Comparison of ENCODE assay signal across 1 cellular context in the genomic region with DNA sequence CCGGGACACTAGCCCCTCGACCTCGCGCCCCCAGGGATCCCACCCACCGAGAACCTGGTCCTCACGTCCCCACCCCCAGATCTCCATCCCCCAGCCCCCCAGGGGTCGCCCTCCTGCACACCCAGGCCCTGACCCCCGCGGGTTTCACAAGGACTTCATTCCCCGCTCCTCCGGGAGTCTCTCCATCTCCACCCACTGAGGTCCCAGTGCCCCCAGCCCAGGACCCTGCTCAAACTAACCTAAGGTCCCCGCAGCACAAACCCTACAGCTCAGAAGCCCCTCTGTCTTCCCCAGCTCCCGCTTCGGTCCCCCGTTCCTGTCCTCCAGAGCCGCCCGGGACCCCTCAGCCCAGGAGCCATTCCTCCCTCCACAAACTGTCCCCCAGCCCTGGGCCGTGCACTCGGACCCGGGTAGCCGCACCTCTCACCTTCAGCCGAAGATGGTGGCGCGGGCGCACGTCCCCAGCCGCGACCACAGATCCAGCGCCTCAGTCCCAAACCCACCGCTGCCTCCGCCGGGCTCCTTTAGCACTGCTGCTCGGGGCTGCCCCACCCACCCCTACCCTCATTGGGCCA.
A peak's percentile ranks its signal among the peaks of the same experiment; 100 is the strongest.
TF ChIP-seq lines count a peak whose summit lies in the region.

A gene (minus strand): TSS at position 499 of the 575 bp plus-strand sequence. CDS start 7,479 bp downstream, outside the sequence.

TF ChIP-seq in HEK293, 187 proteins besides CTCF, POLR2A, EP300 and RAD21 (continued from another document):
- TF ChIP-seq ZNF335 (tag by site-specific recombination; conservative IDR thresholded peaks at IDR 0.05) (peak; percentile 84), ZNF501 (tag by site-specific recombination; IDR thresholded peaks at IDR 0.05) (peak; percentile 78), ZNF391 (tag by site-specific recombination; IDR thresholded peaks at IDR 0.05; ENCODE audit: borderline replicate concordance, low read depth) (0 out of 2 replicates have a peak, but pooled peaks have one; percentile 25), ZIC2 (tag by site-specific recombination; IDR thresholded peaks at IDR 0.05) (peak; percentile 59), KLF8 (tag by site-specific recombination; IDR thresholded peaks at IDR 0.05) (peak; percentile 60; the same call in 1 of the 2 replicates), ZNF621 (tag by site-specific recombination; IDR thresholded peaks at IDR 0.05) (no peak), KLF7 (tag by site-specific recombination; IDR thresholded peaks at IDR 0.05; ENCODE audit: borderline replicate concordance) (peak; percentile 52; the same call in 1 of the 2 replicates), ZNF521 (tag by site-specific recombination; IDR thresholded peaks at IDR 0.05) (no peak), ZBTB48 (tag by site-specific recombination; IDR thresholded peaks at IDR 0.05) (peak; percentile 55; the same call in 1 of the 2 replicates), ZNF623 (tag by site-specific recombination; IDR thresholded peaks at IDR 0.05) (0 out of 2 replicates have a peak, but pooled peaks have one; percentile 19), RBAK (tag by site-specific recombination; IDR thresholded peaks at IDR 0.05) (no peak), ZNF155 (tag by site-specific recombination; IDR thresholded peaks at IDR 0.05) (no peak), ZNF394 (tag by site-specific recombination; IDR thresholded peaks at IDR 0.05; ENCODE audit: borderline replicate concordance) (no peak), GLIS2 (tag by site-specific recombination; IDR thresholded peaks at IDR 0.05) (peak; percentile 25; the same call in 1 of the 2 replicates), YY1 (tag by site-specific recombination; IDR thresholded peaks at IDR 0.05) (peak; percentile 36; the same call in 1 of the 2 replicates), ZBTB20 (tag by site-specific recombination; IDR thresholded peaks at IDR 0.05) (peak; percentile 85), ZNF701 (tag by site-specific recombination; IDR thresholded peaks at IDR 0.05) (no peak), GFI1B (tag by site-specific recombination; IDR thresholded peaks at IDR 0.05) (no peak)
- TF ChIP-seq, protein P1, sequence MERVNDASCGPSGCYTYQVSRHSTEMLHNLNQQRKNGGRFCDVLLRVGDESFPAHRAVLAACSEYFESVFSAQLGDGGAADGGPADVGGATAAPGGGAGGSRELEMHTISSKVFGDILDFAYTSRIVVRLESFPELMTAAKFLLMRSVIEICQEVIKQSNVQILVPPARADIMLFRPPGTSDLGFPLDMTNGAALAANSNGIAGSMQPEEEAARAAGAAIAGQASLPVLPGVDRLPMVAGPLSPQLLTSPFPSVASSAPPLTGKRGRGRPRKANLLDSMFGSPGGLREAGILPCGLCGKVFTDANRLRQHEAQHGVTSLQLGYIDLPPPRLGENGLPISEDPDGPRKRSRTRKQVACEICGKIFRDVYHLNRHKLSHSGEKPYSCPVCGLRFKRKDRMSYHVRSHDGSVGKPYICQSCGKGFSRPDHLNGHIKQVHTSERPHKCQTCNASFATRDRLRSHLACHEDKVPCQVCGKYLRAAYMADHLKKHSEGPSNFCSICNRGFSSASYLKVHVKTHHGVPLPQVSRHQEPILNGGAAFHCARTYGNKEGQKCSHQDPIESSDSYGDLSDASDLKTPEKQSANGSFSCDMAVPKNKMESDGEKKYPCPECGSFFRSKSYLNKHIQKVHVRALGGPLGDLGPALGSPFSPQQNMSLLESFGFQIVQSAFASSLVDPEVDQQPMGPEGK (tag by site-specific recombination; IDR thresholded peaks at IDR 0.05), result peak; percentile 66
- TF ChIP-seq, protein P2, sequence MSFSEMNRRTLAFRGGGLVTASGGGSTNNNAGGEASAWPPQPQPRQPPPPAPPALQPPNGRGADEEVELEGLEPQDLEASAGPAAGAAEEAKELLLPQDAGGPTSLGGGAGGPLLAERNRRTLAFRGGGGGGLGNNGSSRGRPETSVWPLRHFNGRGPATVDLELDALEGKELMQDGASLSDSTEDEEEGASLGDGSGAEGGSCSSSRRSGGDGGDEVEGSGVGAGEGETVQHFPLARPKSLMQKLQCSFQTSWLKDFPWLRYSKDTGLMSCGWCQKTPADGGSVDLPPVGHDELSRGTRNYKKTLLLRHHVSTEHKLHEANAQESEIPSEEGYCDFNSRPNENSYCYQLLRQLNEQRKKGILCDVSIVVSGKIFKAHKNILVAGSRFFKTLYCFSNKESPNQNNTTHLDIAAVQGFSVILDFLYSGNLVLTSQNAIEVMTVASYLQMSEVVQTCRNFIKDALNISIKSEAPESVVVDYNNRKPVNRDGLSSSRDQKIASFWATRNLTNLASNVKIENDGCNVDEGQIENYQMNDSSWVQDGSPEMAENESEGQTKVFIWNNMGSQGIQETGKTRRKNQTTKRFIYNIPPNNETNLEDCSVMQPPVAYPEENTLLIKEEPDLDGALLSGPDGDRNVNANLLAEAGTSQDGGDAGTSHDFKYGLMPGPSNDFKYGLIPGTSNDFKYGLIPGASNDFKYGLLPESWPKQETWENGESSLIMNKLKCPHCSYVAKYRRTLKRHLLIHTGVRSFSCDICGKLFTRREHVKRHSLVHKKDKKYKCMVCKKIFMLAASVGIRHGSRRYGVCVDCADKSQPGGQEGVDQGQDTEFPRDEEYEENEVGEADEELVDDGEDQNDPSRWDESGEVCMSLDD (tag by site-specific recombination; IDR thresholded peaks at IDR 0.05), result 0 out of 2 replicates have a peak, but pooled peaks have one; percentile 34
- TF ChIP-seq, protein P3, sequence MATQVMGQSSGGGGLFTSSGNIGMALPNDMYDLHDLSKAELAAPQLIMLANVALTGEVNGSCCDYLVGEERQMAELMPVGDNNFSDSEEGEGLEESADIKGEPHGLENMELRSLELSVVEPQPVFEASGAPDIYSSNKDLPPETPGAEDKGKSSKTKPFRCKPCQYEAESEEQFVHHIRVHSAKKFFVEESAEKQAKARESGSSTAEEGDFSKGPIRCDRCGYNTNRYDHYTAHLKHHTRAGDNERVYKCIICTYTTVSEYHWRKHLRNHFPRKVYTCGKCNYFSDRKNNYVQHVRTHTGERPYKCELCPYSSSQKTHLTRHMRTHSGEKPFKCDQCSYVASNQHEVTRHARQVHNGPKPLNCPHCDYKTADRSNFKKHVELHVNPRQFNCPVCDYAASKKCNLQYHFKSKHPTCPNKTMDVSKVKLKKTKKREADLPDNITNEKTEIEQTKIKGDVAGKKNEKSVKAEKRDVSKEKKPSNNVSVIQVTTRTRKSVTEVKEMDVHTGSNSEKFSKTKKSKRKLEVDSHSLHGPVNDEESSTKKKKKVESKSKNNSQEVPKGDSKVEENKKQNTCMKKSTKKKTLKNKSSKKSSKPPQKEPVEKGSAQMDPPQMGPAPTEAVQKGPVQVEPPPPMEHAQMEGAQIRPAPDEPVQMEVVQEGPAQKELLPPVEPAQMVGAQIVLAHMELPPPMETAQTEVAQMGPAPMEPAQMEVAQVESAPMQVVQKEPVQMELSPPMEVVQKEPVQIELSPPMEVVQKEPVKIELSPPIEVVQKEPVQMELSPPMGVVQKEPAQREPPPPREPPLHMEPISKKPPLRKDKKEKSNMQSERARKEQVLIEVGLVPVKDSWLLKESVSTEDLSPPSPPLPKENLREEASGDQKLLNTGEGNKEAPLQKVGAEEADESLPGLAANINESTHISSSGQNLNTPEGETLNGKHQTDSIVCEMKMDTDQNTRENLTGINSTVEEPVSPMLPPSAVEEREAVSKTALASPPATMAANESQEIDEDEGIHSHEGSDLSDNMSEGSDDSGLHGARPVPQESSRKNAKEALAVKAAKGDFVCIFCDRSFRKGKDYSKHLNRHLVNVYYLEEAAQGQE (tag by site-specific recombination; IDR thresholded peaks at IDR 0.05), result no peak
- TF ChIP-seq, protein P4, sequence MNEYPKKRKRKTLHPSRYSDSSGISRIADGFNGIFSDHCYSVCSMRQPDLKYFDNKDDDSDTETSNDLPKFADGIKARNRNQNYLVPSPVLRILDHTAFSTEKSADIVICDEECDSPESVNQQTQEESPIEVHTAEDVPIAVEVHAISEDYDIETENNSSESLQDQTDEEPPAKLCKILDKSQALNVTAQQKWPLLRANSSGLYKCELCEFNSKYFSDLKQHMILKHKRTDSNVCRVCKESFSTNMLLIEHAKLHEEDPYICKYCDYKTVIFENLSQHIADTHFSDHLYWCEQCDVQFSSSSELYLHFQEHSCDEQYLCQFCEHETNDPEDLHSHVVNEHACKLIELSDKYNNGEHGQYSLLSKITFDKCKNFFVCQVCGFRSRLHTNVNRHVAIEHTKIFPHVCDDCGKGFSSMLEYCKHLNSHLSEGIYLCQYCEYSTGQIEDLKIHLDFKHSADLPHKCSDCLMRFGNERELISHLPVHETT (tag by site-specific recombination; IDR thresholded peaks at IDR 0.05), result 0 out of 2 replicates have a peak, but pooled peaks have one; percentile 18
- TF ChIP-seq, protein P5, sequence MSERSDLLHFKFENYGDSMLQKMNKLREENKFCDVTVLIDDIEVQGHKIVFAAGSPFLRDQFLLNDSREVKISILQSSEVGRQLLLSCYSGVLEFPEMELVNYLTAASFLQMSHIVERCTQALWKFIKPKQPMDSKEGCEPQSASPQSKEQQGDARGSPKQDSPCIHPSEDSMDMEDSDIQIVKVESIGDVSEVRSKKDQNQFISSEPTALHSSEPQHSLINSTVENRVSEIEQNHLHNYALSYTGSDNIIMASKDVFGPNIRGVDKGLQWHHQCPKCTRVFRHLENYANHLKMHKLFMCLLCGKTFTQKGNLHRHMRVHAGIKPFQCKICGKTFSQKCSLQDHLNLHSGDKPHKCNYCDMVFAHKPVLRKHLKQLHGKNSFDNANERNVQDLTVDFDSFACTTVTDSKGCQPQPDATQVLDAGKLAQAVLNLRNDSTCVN (tag by site-specific recombination; optimal IDR thresholded peaks at IDR 0.05), result peak; percentile 39
- TF ChIP-seq, protein P6, sequence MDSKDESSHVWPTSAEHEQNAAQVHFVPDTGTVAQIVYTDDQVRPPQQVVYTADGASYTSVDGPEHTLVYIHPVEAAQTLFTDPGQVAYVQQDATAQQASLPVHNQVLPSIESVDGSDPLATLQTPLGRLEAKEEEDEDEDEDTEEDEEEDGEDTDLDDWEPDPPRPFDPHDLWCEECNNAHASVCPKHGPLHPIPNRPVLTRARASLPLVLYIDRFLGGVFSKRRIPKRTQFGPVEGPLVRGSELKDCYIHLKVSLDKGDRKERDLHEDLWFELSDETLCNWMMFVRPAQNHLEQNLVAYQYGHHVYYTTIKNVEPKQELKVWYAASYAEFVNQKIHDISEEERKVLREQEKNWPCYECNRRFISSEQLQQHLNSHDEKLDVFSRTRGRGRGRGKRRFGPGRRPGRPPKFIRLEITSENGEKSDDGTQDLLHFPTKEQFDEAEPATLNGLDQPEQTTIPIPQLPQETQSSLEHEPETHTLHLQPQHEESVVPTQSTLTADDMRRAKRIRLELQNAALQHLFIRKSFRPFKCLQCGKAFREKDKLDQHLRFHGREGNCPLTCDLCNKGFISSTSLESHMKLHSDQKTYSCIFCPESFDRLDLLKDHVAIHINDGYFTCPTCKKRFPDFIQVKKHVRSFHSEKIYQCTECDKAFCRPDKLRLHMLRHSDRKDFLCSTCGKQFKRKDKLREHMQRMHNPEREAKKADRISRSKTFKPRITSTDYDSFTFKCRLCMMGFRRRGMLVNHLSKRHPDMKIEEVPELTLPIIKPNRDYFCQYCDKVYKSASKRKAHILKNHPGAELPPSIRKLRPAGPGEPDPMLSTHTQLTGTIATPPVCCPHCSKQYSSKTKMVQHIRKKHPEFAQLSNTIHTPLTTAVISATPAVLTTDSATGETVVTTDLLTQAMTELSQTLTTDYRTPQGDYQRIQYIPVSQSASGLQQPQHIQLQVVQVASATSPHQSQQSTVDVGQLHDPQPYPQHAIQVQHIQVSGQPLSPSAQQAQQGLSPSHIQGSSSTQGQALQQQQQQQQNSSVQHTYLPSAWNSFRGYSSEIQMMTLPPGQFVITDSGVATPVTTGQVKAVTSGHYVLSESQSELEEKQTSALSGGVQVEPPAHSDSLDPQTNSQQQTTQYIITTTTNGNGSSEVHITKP (tag by site-specific recombination; IDR thresholded peaks at IDR 0.05), result no peak
- TF ChIP-seq, protein P7, sequence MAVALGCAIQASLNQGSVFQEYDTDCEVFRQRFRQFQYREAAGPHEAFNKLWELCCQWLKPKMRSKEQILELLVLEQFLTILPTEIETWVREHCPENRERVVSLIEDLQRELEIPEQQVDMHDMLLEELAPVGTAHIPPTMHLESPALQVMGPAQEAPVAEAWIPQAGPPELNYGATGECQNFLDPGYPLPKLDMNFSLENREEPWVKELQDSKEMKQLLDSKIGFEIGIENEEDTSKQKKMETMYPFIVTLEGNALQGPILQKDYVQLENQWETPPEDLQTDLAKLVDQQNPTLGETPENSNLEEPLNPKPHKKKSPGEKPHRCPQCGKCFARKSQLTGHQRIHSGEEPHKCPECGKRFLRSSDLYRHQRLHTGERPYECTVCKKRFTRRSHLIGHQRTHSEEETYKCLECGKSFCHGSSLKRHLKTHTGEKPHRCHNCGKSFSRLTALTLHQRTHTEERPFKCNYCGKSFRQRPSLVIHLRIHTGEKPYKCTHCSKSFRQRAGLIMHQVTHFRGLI (tag by site-specific recombination; IDR thresholded peaks at IDR 0.05), result peak; percentile 69; the same call in 1 of the 2 replicates
